In the genomic region with DNA sequence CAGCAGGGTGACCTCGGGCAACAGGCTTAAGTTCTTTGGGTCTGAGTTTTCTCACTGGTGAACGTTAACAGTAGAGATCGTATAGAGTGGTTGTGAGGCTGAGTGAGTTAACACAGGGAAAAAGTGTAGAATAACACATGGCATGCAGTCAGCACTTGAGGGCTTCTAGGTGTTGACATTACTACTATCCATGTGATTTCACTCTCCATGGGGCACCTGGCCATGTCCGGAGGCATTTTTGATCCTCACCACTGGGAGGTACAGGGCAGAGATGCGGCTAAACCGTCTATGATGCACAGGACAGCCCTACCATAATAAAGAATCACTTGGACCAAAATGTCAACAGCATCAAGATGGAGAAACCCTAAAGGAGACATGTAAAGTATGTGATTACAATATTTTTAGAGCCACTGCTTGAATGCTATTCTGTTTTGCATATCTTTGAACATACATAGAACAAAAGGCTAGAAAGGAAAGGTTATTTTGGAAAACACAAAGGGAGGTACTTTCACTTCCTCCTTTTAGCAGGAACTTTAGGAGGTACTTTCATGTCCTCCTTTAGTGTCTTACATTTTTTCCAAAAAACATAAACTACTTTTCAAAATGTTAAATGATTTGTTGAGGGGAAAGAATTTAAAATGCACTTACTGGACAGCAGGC, we compare ENCODE assay signal across 12 cellular contexts. TPM values are rescaled to one million over a fixed set of nuclear protein-coding genes. Genes with fewer than 3 reads are reported as not detected.
DNase-seq lines count a peak whose midpoint lies in the region; ATAC-seq and TF ChIP-seq lines count a peak whose summit lies in the region.
"Had no signal": no experiment of that assay in that cellular context is flagged by ENCODE, and none has a peak within 500 bp of the region (broad histone marks: within the 10 kb centered on the region; RNA-seq: fewer than 3 reads in every experiment).

No MANE protein-coding gene starts in this region.

- peaks cover 30% of the 10 kb centered on the region for H3K4me1 Mint-ChIP-seq in chondrocyte (ENCODE audit: low read depth)

- TF ChIP-seq CTCF in DOHH2 (IDR thresholded peaks at IDR 0.05; ENCODE audit: low read depth, low read length, poor library complexity, severe bottlenecking) (peak; percentile 36), left lung (IDR thresholded peaks at IDR 0.05) (no peak), chondrocyte (IDR thresholded peaks at IDR 0.05) (no peak)

- H3K9me2 ChIP-seq in DOHH2 (replicated peaks; ENCODE audit: control insufficient read depth, low read length) = no peaks in the 10 kb centered on the region

- peaks cover 24% of the 10 kb centered on the region for H3F3A ChIP-seq in DOHH2 (ENCODE audit: control insufficient read depth, insufficient read depth)

- H3K4me3 ChIP-seq in DOHH2 (ENCODE audit: low read length) (peak overlapping the region; percentile 66), left lung (no peak overlapping the region)
- H3K4me3 ChIP-seq: gastrocnemius medialis, smooth muscle cell had no signal

- no peak overlapping the region for H3K4me3 Mint-ChIP-seq in chondrocyte (ENCODE audit: unreplicated experiment)
- H3K4me3 Mint-ChIP-seq: neural crest cell; T-helper 1 cell treated with Interleukin-12 subunit alpha and Interleukin-12 subunit beta and Interleukin-4 antibody, amounts not matched to agents 30 μg/mL and 1 μg/mL, for 36 hours had no signal

- H3K27me3 ChIP-seq in DOHH2 (ENCODE audit: control insufficient read depth, low read length) (no peaks in the 10 kb centered on the region), left lung (no peaks in the 10 kb centered on the region)
- H3K27me3 ChIP-seq: gastrocnemius medialis had no signal

- H3K9me3 ChIP-seq in DOHH2 (ENCODE audit: control insufficient read depth, insufficient read depth, low read length) (peaks cover 10% of the 10 kb centered on the region), left lung (no peaks in the 10 kb centered on the region)
- H3K9me3 ChIP-seq: gastrocnemius medialis had no signal

- H3K36me3 ChIP-seq in DOHH2 (ENCODE audit: control insufficient read depth, low read length) (peaks cover 23% of the 10 kb centered on the region), left lung (peaks cover 0 to 67% of the 10 kb centered on the region in 2 donors)

- no peaks in the 10 kb centered on the region for H3K9me3 Mint-ChIP-seq in chondrocyte (ENCODE audit: low read depth)
- H3K9me3 Mint-ChIP-seq: T-helper 1 cell treated with Interleukin-12 subunit alpha and Interleukin-12 subunit beta and Interleukin-4 antibody, amounts not matched to agents 30 μg/mL and 1 μg/mL, for 36 hours had no signal

- intact Hi-C loops in left lung (cut with DNase I) = no loop called here

- peaks cover 29% of the 10 kb centered on the region for H3K36me3 Mint-ChIP-seq in chondrocyte (ENCODE audit: low read depth)

- peak; percentile 39 to 77 for DNase-seq in NOMO-1 (lab: John Stamatoyannopoulos, UW; ENCODE audit: unreplicated experiment in 2 of 2)
- no peak for DNase-seq in left lung
- DNase-seq in chondrocyte (ENCODE audit: low spot score) = no peak
- DNase-seq in cerebellar cortex (ENCODE audit: low spot score) = no peak
- DNase-seq: gastrocnemius medialis; NK-92 treated with Interleukin-12 subunit alpha and Interleukin-12 subunit beta, amount 100 ng/mL, for 24 hours had no signal

- peak overlapping the region; percentile 81 for H3K4me2 ChIP-seq in DOHH2 (ENCODE audit: low read length)
- H3K4me2 ChIP-seq: smooth muscle cell had no signal

- H3K4me1 ChIP-seq in DOHH2 (ENCODE audit: control insufficient read depth, low read length) (peaks cover 84% of the 10 kb centered on the region), left lung (peaks cover 27 to 80% of the 10 kb centered on the region in 2 donors)

- H3K27ac Mint-ChIP-seq in chondrocyte (ENCODE audit: unreplicated experiment) = no peak overlapping the region
- H3K27ac Mint-ChIP-seq: T-helper 1 cell treated with Interleukin-12 subunit alpha and Interleukin-12 subunit beta and Interleukin-4 antibody, amounts not matched to agents 30 μg/mL and 1 μg/mL, for 36 hours had no signal

- H3K27ac ChIP-seq in DOHH2 (ENCODE audit: low read depth, low read length) = peak overlapping the region; percentile 93
- peak overlapping the region; percentile 33 to 82 for H3K27ac ChIP-seq in left lung

- ATAC-seq in GM21723 (IDR thresholded peaks at IDR 0.05; ENCODE audit: unreplicated experiment) (peak; percentile 66), left lung (peak; percentile 52), HG02970 (IDR thresholded peaks at IDR 0.05; ENCODE audit: low FRiP score, unreplicated experiment) (no peak)
- ATAC-seq: gastrocnemius medialis had no signal

- H3K79me2 ChIP-seq in DOHH2 (ENCODE audit: control insufficient read depth, low read length) = no peaks in the 10 kb centered on the region

- H4K20me1 ChIP-seq in DOHH2 (ENCODE audit: control insufficient read depth, insufficient read depth, low read depth, low read length) = no peaks in the 10 kb centered on the region

- H3K27me3 Mint-ChIP-seq in chondrocyte (ENCODE audit: low read depth) = no peaks in the 10 kb centered on the region

RNA-seq across cellular contexts. Expression of gene NOD1, which starts 44.3 kb away (rescaled TPM):
- total RNA-seq in left lung (10 to 100 TPM; 18.4 to 22.6 TPM), chondrocyte (6.0 to 8.2 TPM (median 6.6 TPM) in 3 replicates)

Comparison
In these comparisons a context has a peak if more than half of its experiments do, and no peak if none do; other contexts are left out.
1. DNase-seq: peak in NOMO-1 (2 of 2); none in left lung (0 of 2), chondrocyte (single experiment) and cerebellar cortex (single experiment).